In genomic region chr9:125332527-125332926, GRCh38 we compare ENCODE assay signal across 10 cellular contexts.
DNase-seq lines count a peak whose midpoint lies in the region; ATAC-seq and TF ChIP-seq lines count a peak whose summit lies in the region.
"Had no signal": no experiment of that assay in that cellular context is flagged by ENCODE, and none has a peak within 500 bp of the region (broad histone marks: within the 10 kb centered on the region; RNA-seq: fewer than 3 reads in every experiment).

No MANE protein-coding gene starts in this region.

- POLR2A ChIA-PET in MCF 10A (lab: Yijun Ruan, JAX), result interaction anchor here (0.6 to 1.7 kb wide), 3 partner anchors 80 to 92 kb away, joined by 5 read pairs; no protein-coding TSS in a partner anchor

- peak overlapping the region; percentile 34 for H3K4me3 Mint-ChIP-seq in activated naive CD8-positive, alpha-beta T cell treated with anti-CD3 and anti-CD28 coated beads, Interleukin-2, amount 50 U/mL, for 24 hours
- H3K4me3 Mint-ChIP-seq in MCF 10A (ENCODE audit: unreplicated experiment), result no peak overlapping the region

- no peak overlapping the region for H3K4me3 ChIP-seq in GM12865 (ENCODE audit: low read depth, low read length)
- no peak overlapping the region for H3K4me3 ChIP-seq in lower leg skin (ENCODE audit: low read depth, poor library complexity, severe bottlenecking)

- peaks cover 29% of the 10 kb centered on the region for H3K4me1 Mint-ChIP-seq in activated naive CD8-positive, alpha-beta T cell treated with anti-CD3 and anti-CD28 coated beads, Interleukin-2, amount 50 U/mL, for 24 hours
- H3K4me1 Mint-ChIP-seq in MCF 10A (ENCODE audit: insufficient read depth, unreplicated experiment), result peaks cover 7% of the 10 kb centered on the region

- H3K9me3 Mint-ChIP-seq in activated naive CD8-positive, alpha-beta T cell treated with anti-CD3 and anti-CD28 coated beads, Interleukin-2, amount 50 U/mL, for 24 hours, result no peaks in the 10 kb centered on the region
- H3K9me3 Mint-ChIP-seq in MCF 10A (ENCODE audit: unreplicated experiment), result no peaks in the 10 kb centered on the region

- WGBS in lower leg skin, 2 donors, result 86 to 88% methylated on average over 3 of the region's 3 CpGs

- TF ChIP-seq CTCF in GM12865 (IDR thresholded peaks at IDR 0.05; ENCODE audit: insufficient read depth, low read depth, low read length, missing control alignments) (no peak), lower leg skin (IDR thresholded peaks at IDR 0.05) (no peak), MCF 10A (IDR thresholded peaks at IDR 0.05; ENCODE audit: unreplicated experiment) (no peak)

- BruUV-seq in MCF 10A (replicated peaks; lab: Mats Ljungman, UMichigan), result no TSS peak

- no peaks in the 10 kb centered on the region for H3K27me3 Mint-ChIP-seq in activated naive CD8-positive, alpha-beta T cell treated with anti-CD3 and anti-CD28 coated beads, Interleukin-2, amount 50 U/mL, for 24 hours
- H3K27me3 Mint-ChIP-seq in MCF 10A (ENCODE audit: insufficient read depth, unreplicated experiment), result no peaks in the 10 kb centered on the region

- no peak for TF ChIP-seq POLR2A in lower leg skin (IDR thresholded peaks at IDR 0.05)

- H3K27ac Mint-ChIP-seq in activated naive CD8-positive, alpha-beta T cell treated with anti-CD3 and anti-CD28 coated beads, Interleukin-2, amount 50 U/mL, for 24 hours, result peak overlapping the region; percentile 79
- H3K27ac Mint-ChIP-seq in MCF 10A (ENCODE audit: low read depth, unreplicated experiment), result no peak overlapping the region

- CTCF ChIA-PET in MCF 10A (lab: Yijun Ruan, JAX), result interaction anchor here (0.6 kb wide), 1 partner anchor 100 kb away, joined by 4 read pairs; no protein-coding TSS in a partner anchor

- intact Hi-C loops in lower leg skin (cut with DNase I; ENCODE audit: low total_unique reads), result no loop called here
- intact Hi-C loops in MCF 10A (cut with micrococcal nuclease), result no loop called here

- ATAC-seq in GM19351 (IDR thresholded peaks at IDR 0.05; ENCODE audit: unreplicated experiment), result peak; percentile 72
- ATAC-seq in HG03354 (IDR thresholded peaks at IDR 0.05; ENCODE audit: poor library complexity, severe bottlenecking, unreplicated experiment), result peak; percentile 90
- ATAC-seq in activated naive CD8-positive, alpha-beta T cell treated with anti-CD3 and anti-CD28 coated beads, Interleukin-2, amount 50 U/mL, for 24 hours, result peak; percentile 99

- H3K36me3 Mint-ChIP-seq in activated naive CD8-positive, alpha-beta T cell treated with anti-CD3 and anti-CD28 coated beads, Interleukin-2, amount 50 U/mL, for 24 hours (ENCODE audit: low read depth), result peaks cover 41% of the 10 kb centered on the region
- H3K36me3 Mint-ChIP-seq in MCF 10A (ENCODE audit: insufficient read depth, unreplicated experiment), result peaks cover 80% of the 10 kb centered on the region

- DNase-seq in GM12865 (ENCODE audit: low read depth) (peak; percentile 83), nucleus accumbens (lab: John Stamatoyannopoulos, UW) (no peak), NCI-H69 (lab: John Stamatoyannopoulos, UW) (no peak), lower leg skin (ENCODE audit: low spot score in 2 of 2) (no peak), MCF 10A (ENCODE audit: unreplicated experiment) (no peak)
- peak; percentile 33 for DNase-seq in activated naive CD8-positive, alpha-beta T cell treated with anti-CD3 and anti-CD28 coated beads, Interleukin-2, amount 50 U/mL, for 24 hours
- DNase-seq: DMS79 treated with DMSO at 0.1 percent for 48 hours, NCI-H1694 treated with DMSO at 0.1 percent for 48 hours had no signal

Comparison
In these comparisons a context has a peak if more than half of its experiments do, and no peak if none do; other contexts are left out.
1. DNase-seq: peak in GM12865 (single experiment) and activated naive CD8-positive, alpha-beta T cell treated with anti-CD3 and anti-CD28 coated beads, Interleukin-2, amount 50 U/mL, for 24 hours (single experiment); none in nucleus accumbens (0 of 56), NCI-H69 (single experiment), lower leg skin (0 of 2) and MCF 10A (single experiment).
2. Peak in every context shown above with its lines, with median percentiles within 50 percentile points of each other: ATAC-seq.